9 cellular contexts compared by ENCODE assay signal in the genomic region with DNA sequence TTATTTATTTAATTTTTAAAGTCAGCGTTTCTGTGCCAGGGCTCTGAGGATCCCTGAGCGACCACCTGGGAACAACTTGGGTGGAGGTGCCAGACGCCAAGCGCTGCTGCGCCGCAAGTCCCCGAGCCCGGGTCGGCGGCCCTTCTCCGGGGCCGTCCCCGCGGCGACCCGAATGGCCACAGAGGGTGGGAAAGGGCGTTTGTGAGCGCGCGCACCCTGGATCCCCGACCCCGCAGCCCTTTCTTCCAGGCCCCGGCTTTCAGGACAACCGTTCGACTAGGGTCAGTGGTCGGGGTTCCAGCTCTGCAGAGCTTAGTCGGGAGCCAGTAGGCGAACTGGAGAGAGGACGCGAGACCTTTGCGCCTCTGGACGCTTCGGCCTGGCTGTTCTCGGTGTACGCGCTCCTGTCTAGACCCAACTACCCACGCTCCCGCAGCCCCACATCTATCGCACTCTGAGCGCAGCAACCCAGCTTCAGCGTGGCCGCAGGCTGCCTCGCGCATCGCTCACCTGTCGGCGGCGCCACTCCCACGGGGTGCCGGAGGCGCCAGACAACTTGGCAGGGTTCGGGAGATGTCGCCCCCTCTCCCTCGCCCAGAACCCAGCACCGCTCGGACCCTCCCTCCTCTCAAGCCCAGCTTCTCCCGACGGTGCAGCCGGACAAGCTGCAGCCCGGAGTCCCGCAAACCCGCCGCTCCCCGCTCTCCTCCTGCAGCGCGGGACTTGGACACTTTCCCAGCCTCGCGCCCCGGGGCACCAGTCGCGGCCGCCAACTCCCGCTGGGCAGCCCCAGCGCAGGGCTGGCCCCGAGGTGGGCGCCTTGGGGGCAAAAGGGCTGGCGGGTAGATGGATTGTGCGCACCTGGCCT. TPM values are rescaled to one million over a fixed set of nuclear protein-coding genes. Genes with fewer than 3 reads are reported as not detected.
DNase-seq lines count a peak whose midpoint lies in the region; ATAC-seq and TF ChIP-seq lines count a peak whose summit lies in the region.
"Had no signal": no experiment of that assay in that cellular context is flagged by ENCODE, and none has a peak within 500 bp of the region (broad histone marks: within the 10 kb centered on the region; RNA-seq: fewer than 3 reads in every experiment).

No MANE protein-coding gene starts in this region.

- peaks cover 30% of the 10 kb centered on the region for H3K4me1 ChIP-seq in mesenchymal stem cell (ENCODE audit: control insufficient read depth, insufficient read depth, low read depth, low read length)

- no peak overlapping the region for H3K9ac ChIP-seq in mesenchymal stem cell (ENCODE audit: low read length)

- H2BK5ac ChIP-seq in mesenchymal stem cell (ENCODE audit: low read depth, low read length, poor library complexity, severe bottlenecking) = no peak overlapping the region

- peak; percentile 20 for TF ChIP-seq CTCF in AG04449 (IDR thresholded peaks at IDR 0.05; ENCODE audit: insufficient read depth, low read length, missing control alignments)
- peak in 9 of 56 donors; percentile 9 to 29 (median 12) for TF ChIP-seq CTCF in dorsolateral prefrontal cortex (IDR thresholded peaks at IDR 0.05 in 54 of 56, conservative IDR thresholded peaks at IDR 0.05 in 2 of 56; ENCODE audit: low read depth in 1 of 56, partially characterized antibody in 56 of 56)

- H2AFZ ChIP-seq in mesenchymal stem cell (ENCODE audit: low read depth, low read length) = no peak overlapping the region

- no peak for TF ChIP-seq EP300 in Ishikawa (IDR thresholded peaks at IDR 0.05; ENCODE audit: borderline replicate concordance)

- peaks cover 10% of the 10 kb centered on the region for H3K79me1 ChIP-seq in mesenchymal stem cell (replicated peaks; ENCODE audit: low read length, poor library complexity, severe bottlenecking)

- H3K4me3 ChIP-seq in AG04449 (ENCODE audit: low read depth, low read length) (peak overlapping the region; percentile 66), dorsolateral prefrontal cortex (peak overlapping the region; percentile 42 to 80 (median 64)), mesenchymal stem cell (ENCODE audit: insufficient read depth in 1 of 2, low read depth in 1 of 2, low read length in 2 of 2) (peak overlapping the region; percentile 57 to 73)

- H3K27ac ChIP-seq in dorsolateral prefrontal cortex (peak overlapping the region in 16 of 59 donors; percentile 2 to 69 (median 35)), mesenchymal stem cell (ENCODE audit: low read length, poor library complexity, severe bottlenecking) (no peak overlapping the region)

- H4K91ac ChIP-seq in mesenchymal stem cell (ENCODE audit: low read length) = no peak overlapping the region

- under 1% methylated on average over 62 of the region's 78 CpGs for WGBS in mesenchymal stem cell

- peak overlapping the region in 1 of 2 experiments; percentile 30 for H3K18ac ChIP-seq in mesenchymal stem cell (ENCODE audit: low read depth in 1 of 2, low read length in 2 of 2)

- intact Hi-C loops in dorsolateral prefrontal cortex (cut with DNase I) = loop anchor here in 1 of 2 donors (10.0 kb wide), 1 partner anchor 506 kb away; no protein-coding TSS in a partner anchor

- peak overlapping the region in 1 of 2 experiments; percentile 72 for H3K23ac ChIP-seq in mesenchymal stem cell (ENCODE audit: low read length in 2 of 2)

- no peak for TF ChIP-seq RAD21 in Ishikawa (IDR thresholded peaks at IDR 0.05; ENCODE audit: low read depth)

- peaks cover 0 to 38% (median 19%) of the 10 kb centered on the region in 45 donors for H3K27me3 ChIP-seq in dorsolateral prefrontal cortex
- H3K27me3 ChIP-seq in mesenchymal stem cell (ENCODE audit: control insufficient read depth in 1 of 2, insufficient read depth in 1 of 2, low read length in 2 of 2) = peaks cover 5 to 47% of the 10 kb centered on the region in 2 experiments

- H2BK120ac ChIP-seq in mesenchymal stem cell (ENCODE audit: low read depth, low read length) = no peak overlapping the region

- peak overlapping the region in 1 of 2 experiments; percentile 15 for H3K14ac ChIP-seq in mesenchymal stem cell (ENCODE audit: low read length in 2 of 2)

- no peak for ATAC-seq in HG02884 (IDR thresholded peaks at IDR 0.05; ENCODE audit: unreplicated experiment)

- no peak overlapping the region for H4K8ac ChIP-seq in mesenchymal stem cell (ENCODE audit: low read length)

- H3K36me3 ChIP-seq in mesenchymal stem cell (ENCODE audit: control insufficient read depth in 1 of 2, insufficient read depth in 2 of 2, low read depth in 1 of 2, low read length in 2 of 2) = no peaks in the 10 kb centered on the region

- no peak overlapping the region for H3K4ac ChIP-seq in mesenchymal stem cell (ENCODE audit: low read depth in 1 of 2, low read length in 2 of 2)

- no peak overlapping the region for H2AK5ac ChIP-seq in mesenchymal stem cell (ENCODE audit: low read length, severe bottlenecking)

- DNase-seq in AG04449 (ENCODE audit: low read depth, low spot score) = no peak
- DNase-seq in dorsolateral prefrontal cortex = peak in 1 of 10 donors; percentile 47
- DNase-seq in mesenchymal stem cell = peak; percentile 22
- DNase-seq in GM19240 (ENCODE audit: insufficient read length, low spot score) = no peak
- no peak for DNase-seq in NCI-H1048 (lab: John Stamatoyannopoulos, UW)
- no peak for DNase-seq in activated gamma-delta T cell treated with Interleukin-2 at 50 U/mL for 16 hours

- H3K9me3 ChIP-seq in mesenchymal stem cell (ENCODE audit: control insufficient read depth, low read length) = no peaks in the 10 kb centered on the region

- no peak overlapping the region for H2BK15ac ChIP-seq in mesenchymal stem cell (ENCODE audit: low read depth, poor library complexity, severe bottlenecking)

- POLR2A ChIA-PET in AG04449 (lab: Yijun Ruan, JAX) = no interaction called here

- H3K4me2 ChIP-seq in mesenchymal stem cell (ENCODE audit: low read length, poor library complexity, severe bottlenecking) = peak overlapping the region; percentile 99

- no peak overlapping the region for H2BK12ac ChIP-seq in mesenchymal stem cell (ENCODE audit: low read length in 2 of 2)

- CTCF ChIA-PET in AG04449 (lab: Yijun Ruan, JAX) = interaction anchor here (0.7 to 3.5 kb wide), 9 partner anchors 7 to 1174 kb away, joined by 3 to 19 read pairs (median 3); no protein-coding TSS in a partner anchor

TF ChIP-seq in Ishikawa, 13 proteins besides CTCF, POLR2A, EP300 and RAD21:
- TF ChIP-seq, protein P1, sequence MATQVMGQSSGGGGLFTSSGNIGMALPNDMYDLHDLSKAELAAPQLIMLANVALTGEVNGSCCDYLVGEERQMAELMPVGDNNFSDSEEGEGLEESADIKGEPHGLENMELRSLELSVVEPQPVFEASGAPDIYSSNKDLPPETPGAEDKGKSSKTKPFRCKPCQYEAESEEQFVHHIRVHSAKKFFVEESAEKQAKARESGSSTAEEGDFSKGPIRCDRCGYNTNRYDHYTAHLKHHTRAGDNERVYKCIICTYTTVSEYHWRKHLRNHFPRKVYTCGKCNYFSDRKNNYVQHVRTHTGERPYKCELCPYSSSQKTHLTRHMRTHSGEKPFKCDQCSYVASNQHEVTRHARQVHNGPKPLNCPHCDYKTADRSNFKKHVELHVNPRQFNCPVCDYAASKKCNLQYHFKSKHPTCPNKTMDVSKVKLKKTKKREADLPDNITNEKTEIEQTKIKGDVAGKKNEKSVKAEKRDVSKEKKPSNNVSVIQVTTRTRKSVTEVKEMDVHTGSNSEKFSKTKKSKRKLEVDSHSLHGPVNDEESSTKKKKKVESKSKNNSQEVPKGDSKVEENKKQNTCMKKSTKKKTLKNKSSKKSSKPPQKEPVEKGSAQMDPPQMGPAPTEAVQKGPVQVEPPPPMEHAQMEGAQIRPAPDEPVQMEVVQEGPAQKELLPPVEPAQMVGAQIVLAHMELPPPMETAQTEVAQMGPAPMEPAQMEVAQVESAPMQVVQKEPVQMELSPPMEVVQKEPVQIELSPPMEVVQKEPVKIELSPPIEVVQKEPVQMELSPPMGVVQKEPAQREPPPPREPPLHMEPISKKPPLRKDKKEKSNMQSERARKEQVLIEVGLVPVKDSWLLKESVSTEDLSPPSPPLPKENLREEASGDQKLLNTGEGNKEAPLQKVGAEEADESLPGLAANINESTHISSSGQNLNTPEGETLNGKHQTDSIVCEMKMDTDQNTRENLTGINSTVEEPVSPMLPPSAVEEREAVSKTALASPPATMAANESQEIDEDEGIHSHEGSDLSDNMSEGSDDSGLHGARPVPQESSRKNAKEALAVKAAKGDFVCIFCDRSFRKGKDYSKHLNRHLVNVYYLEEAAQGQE (IDR thresholded peaks at IDR 0.05; ENCODE audit: low read depth) = no peak
- TF ChIP-seq, protein P2, sequence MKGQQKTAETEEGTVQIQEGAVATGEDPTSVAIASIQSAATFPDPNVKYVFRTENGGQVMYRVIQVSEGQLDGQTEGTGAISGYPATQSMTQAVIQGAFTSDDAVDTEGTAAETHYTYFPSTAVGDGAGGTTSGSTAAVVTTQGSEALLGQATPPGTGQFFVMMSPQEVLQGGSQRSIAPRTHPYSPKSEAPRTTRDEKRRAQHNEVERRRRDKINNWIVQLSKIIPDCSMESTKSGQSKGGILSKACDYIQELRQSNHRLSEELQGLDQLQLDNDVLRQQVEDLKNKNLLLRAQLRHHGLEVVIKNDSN (IDR thresholded peaks at IDR 0.05) = no peak
- TF ChIP-seq NFIC (IDR thresholded peaks at IDR 0.05) = peak; percentile 75
- no peak for TF ChIP-seq CEBPB (IDR thresholded peaks at IDR 0.05)
- TF ChIP-seq TCF12 (IDR thresholded peaks at IDR 0.05; ENCODE audit: low read depth) = 0 out of 2 replicates have a peak, but pooled peaks have one; percentile 41
- TF ChIP-seq CREB1 (IDR thresholded peaks at IDR 0.05; ENCODE audit: low read depth) = no peak
- TF ChIP-seq YY1 (IDR thresholded peaks at IDR 0.05; ENCODE audit: low read depth) = no peak

RNA-seq across cellular contexts. Expression of gene LYPD1, which starts 0.8 kb away (rescaled TPM):
- 10 to 100 TPM in 82 of 120 experiments, 1 to 10 TPM in 38; 5.1 to 39.9 (median 12.2) TPM for total RNA-seq in dorsolateral prefrontal cortex
- 1.3 TPM for polyA plus RNA-seq in mesenchymal stem cell (2013, experiment 1 of 2)
- polyA plus RNA-seq in mesenchymal stem cell (2013, experiment 2 of 2) = 1.5 TPM
- total RNA-seq: LHCN-M2 had no signal
